In the genomic region with DNA sequence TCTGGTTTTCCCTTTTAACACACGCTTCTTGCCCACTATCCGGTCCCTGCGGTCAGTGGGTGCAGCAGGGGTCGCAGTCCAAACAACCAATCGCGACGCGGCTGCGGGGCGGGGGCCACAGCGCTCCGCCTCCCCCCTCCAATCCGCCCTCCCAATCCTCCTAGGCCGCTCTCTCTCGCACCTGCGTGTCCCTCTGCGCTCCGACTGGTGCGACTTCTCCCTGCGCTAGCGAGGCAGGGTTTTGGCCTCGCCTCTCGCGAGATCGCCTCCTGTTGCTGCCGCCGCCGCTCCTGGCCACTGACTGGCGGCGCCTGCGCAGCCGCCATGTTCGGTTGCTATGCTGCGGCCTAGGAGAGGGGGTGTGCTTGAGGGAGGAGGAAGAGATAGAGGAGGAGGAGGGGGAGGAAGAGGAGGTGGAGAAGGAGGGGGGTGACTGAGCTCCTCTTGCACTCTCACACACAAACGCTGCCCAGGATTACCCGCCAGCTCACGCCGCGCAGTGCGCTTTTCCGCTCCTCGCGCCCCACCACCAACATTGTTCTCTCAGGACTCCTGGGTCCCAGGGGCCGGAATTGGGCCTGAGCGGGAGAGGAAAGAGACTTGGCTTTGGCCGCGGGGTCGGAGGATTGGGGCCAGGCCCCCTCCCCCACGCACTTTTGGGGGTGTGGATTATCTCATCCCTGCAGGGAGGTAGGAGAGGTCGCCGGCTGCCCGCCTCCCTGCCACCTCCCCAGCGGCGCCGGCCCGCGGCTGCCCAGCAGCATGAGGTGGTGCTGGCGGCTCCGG, we compare ENCODE assay signal across 8 cellular contexts. TPM values are rescaled to one million over a fixed set of nuclear protein-coding genes. Genes with fewer than 3 reads are reported as not detected.
DNase-seq lines count a peak whose midpoint lies in the region; ATAC-seq, FAIRE-seq and TF ChIP-seq lines count a peak whose summit lies in the region.

TSS of gene PTPN4 (plus strand) at position 472 of the 786 bp plus-strand sequence. CDS start 49,932 bp downstream, outside the sequence.

- H2AFZ ChIP-seq in OCI-LY7 (ENCODE audit: low read length), result peak within 1 kb of the TSS; percentile 97

- DNase-seq in D721Med (ENCODE audit: insufficient read length, low spot score) (peak; percentile 85), HuH-7.5 (ENCODE audit: low spot score) (peak; percentile 87), OCI-LY7 (ENCODE audit: low spot score) (peak; percentile 99), activated T-cell treated with anti-CD3 and anti-CD28 coated beads for 1 hour (ENCODE audit: low read depth) (peak; percentile 87), endothelial cell (ENCODE audit: low spot score) (peak; percentile 94), mesothelial cell of epicardium (ENCODE audit: low spot score in 2 of 2, unreplicated experiment in 2 of 2) (peak; percentile 92 to 93)
- peak; percentile 96 for DNase-seq in stimulated activated CD8-positive, alpha-beta memory T cell treated with anti-CD3 and anti-CD28 coated beads, Interleukin-15, amount 100 ng/mL, for 48 hours (ENCODE audit: low read depth in 2 of 2)

- H3K9me3 ChIP-seq in OCI-LY7 (ENCODE audit: low read length), result no peaks in the 10 kb centered on the region

- CTCF ChIA-PET in OCI-LY7 (lab: Charles Lee; ENCODE audit: unreplicated experiment), result interaction anchor here (0.6 to 1.7 kb wide), 3 partner anchors 247 to 565 kb away, joined by 3 to 4 read pairs (median 4); no protein-coding TSS in a partner anchor

- H3K36me3 ChIP-seq in OCI-LY7 (ENCODE audit: insufficient read depth, low read length), result no peaks in the 10 kb centered on the region

- H3K4me3 Mint-ChIP-seq in endothelial cell (ENCODE audit: unreplicated experiment) (peak within 1 kb of the TSS; percentile 96), mesothelial cell of epicardium (peak within 1 kb of the TSS; percentile 90)

- intact Hi-C loops in OCI-LY7 (cut with micrococcal nuclease; ENCODE audit: unreplicated experiment), result loop anchor here (1.0 to 5.0 kb wide), 4 partner anchors 57 to 463 kb away; partner anchors contain the start of genes EPB41L5 and TMEM185B

- peak within 1 kb of the TSS; percentile 95 for H3K4me3 ChIP-seq in OCI-LY7 (ENCODE audit: low read depth, low read length, poor library complexity, severe bottlenecking)

- peaks cover 19% of the 10 kb centered on the region for H3K4me1 ChIP-seq in OCI-LY7 (ENCODE audit: insufficient read depth, low read length, poor library complexity, severe bottlenecking)

- no peaks in the 10 kb centered on the region for H3K9me3 Mint-ChIP-seq in endothelial cell (ENCODE audit: unreplicated experiment)
- no peaks in the 10 kb centered on the region for H3K9me3 Mint-ChIP-seq in mesothelial cell of epicardium

- no TSS peak for BruUV-seq in OCI-LY7 (replicated peaks; lab: Mats Ljungman, UMichigan)

- peaks cover 45% of the 10 kb centered on the region for H3K79me2 ChIP-seq in OCI-LY7 (ENCODE audit: insufficient read depth, low read depth, low read length)

- H3K4me1 Mint-ChIP-seq in endothelial cell (ENCODE audit: unreplicated experiment), result peaks cover 18% of the 10 kb centered on the region
- H3K4me1 Mint-ChIP-seq in mesothelial cell of epicardium, result peaks cover 32% of the 10 kb centered on the region

- H3K27ac ChIP-seq in OCI-LY7 (ENCODE audit: low read depth, low read length, poor library complexity, severe bottlenecking), result peak within 1 kb of the TSS; percentile 84

- H4K20me1 ChIP-seq in OCI-LY7 (ENCODE audit: insufficient read depth, low read length), result peaks cover 21% of the 10 kb centered on the region

- H3K36me3 Mint-ChIP-seq in endothelial cell (ENCODE audit: low read depth, unreplicated experiment) (no peaks in the 10 kb centered on the region), mesothelial cell of epicardium (no peaks in the 10 kb centered on the region)

- H3K27me3 Mint-ChIP-seq in endothelial cell (ENCODE audit: unreplicated experiment) (peaks cover 2% of the 10 kb centered on the region), mesothelial cell of epicardium (ENCODE audit: low read depth) (no peaks in the 10 kb centered on the region)

- TF ChIP-seq CTCF in D721Med (IDR thresholded peaks at IDR 0.05; ENCODE audit: insufficient read depth, missing control alignments) (no peak), OCI-LY7 (conservative IDR thresholded peaks at IDR 0.05; ENCODE audit: low read length) (no peak), endothelial cell (IDR thresholded peaks at IDR 0.05; ENCODE audit: unreplicated experiment) (no peak), mesothelial cell of epicardium (IDR thresholded peaks at IDR 0.05; ENCODE audit: unreplicated experiment) (no peak)

- POLR2A ChIA-PET in OCI-LY7 (lab: Charles Lee), result interaction anchor here (0.6 to 2.6 kb wide), 11 partner anchors 9 to 417 kb away, joined by 3 to 23 read pairs (median 3); partner anchors contain the start of gene TMEM177

- peak; percentile 96 for ATAC-seq in GM21526 (IDR thresholded peaks at IDR 0.05; ENCODE audit: low FRiP score, unreplicated experiment)

- FAIRE-seq in D721Med (lab: Jason Lieb, UNC), result no peak

- H3K27ac Mint-ChIP-seq in endothelial cell (ENCODE audit: unreplicated experiment) (peak within 1 kb of the TSS; percentile 90), mesothelial cell of epicardium (peak within 1 kb of the TSS; percentile 94)

- no peaks in the 10 kb centered on the region for H3K9me2 ChIP-seq in OCI-LY7 (ENCODE audit: insufficient read depth, low read length)

- peak within 1 kb of the TSS; percentile 93 for H3K4me2 ChIP-seq in OCI-LY7 (ENCODE audit: low read length)

RNA-seq across cellular contexts. Expression of gene PTPN4, which starts in this region (rescaled TPM):
- 29.8 and 50.6 TPM in 2 replicates for total RNA-seq in OCI-LY7 (2014; rRNA removed; shearing (Covaris generic))
- total RNA-seq in OCI-LY7 (2022) (45.3 and 49.3 TPM in 2 replicates), endothelial cell (ENCODE audit: unreplicated experiment) (51.0 TPM), mesothelial cell of epicardium (47.5 to 51.7 TPM (median 49.1 TPM) in 3 replicates)

Comparison
In these comparisons a context has a peak if more than half of its experiments do, and no peak if none do; other contexts are left out.
1. Peak in every context shown above with its lines: DNase-seq, ATAC-seq, H3K4me3 ChIP-seq and H3K27ac ChIP-seq.